1 cellular context compared by ENCODE assay signal in genomic region chr4:122827258-122827887, GRCh38.
TF ChIP-seq lines count a peak whose summit lies in the region.

No MANE protein-coding gene starts in this region.

TF ChIP-seq in HEK293, 187 proteins besides CTCF, POLR2A, EP300 and RAD21 (continued from another document):
- no peak for TF ChIP-seq ZNF311 (tag by site-specific recombination; IDR thresholded peaks at IDR 0.05; ENCODE audit: borderline replicate concordance)
- TF ChIP-seq GLIS2 (tag by site-specific recombination; IDR thresholded peaks at IDR 0.05), result peak; percentile 55
- 0 out of 2 replicates have a peak, but pooled peaks have one; percentile 13 for TF ChIP-seq SP7 (tag by site-specific recombination; IDR thresholded peaks at IDR 0.05)
- peak; percentile 97 for TF ChIP-seq PRDM4 (tag by site-specific recombination; IDR thresholded peaks at IDR 0.05)
- 0 out of 2 replicates have a peak, but pooled peaks have one; percentile 14 for TF ChIP-seq ZNF629 (tag by site-specific recombination; IDR thresholded peaks at IDR 0.05)
- TF ChIP-seq SCRT2 (tag by site-specific recombination; IDR thresholded peaks at IDR 0.05), result peak; percentile 92
- peak; percentile 59 for TF ChIP-seq ZBTB26 (tag by site-specific recombination; optimal IDR thresholded peaks at IDR 0.05)
- no peak for TF ChIP-seq KLF9 (tag by site-specific recombination; IDR thresholded peaks at IDR 0.05; ENCODE audit: low read depth)
- TF ChIP-seq ZNF24 (tag by site-specific recombination; IDR thresholded peaks at IDR 0.05), result 0 out of 2 replicates have a peak, but pooled peaks have one; percentile 21
- TF ChIP-seq ZNF223 (tag by site-specific recombination; IDR thresholded peaks at IDR 0.05), result peak; percentile 71; the same call in 1 of the 2 replicates
- peak; percentile 77 for TF ChIP-seq PRDM1 (tag by site-specific recombination; IDR thresholded peaks at IDR 0.05)
- peak; percentile 84 for TF ChIP-seq ZNF335 (tag by site-specific recombination; conservative IDR thresholded peaks at IDR 0.05)
- TF ChIP-seq ZNF16 (tag by site-specific recombination; IDR thresholded peaks at IDR 0.05; ENCODE audit: low read depth), result no peak
- TF ChIP-seq SCRT1 (tag by site-specific recombination; IDR thresholded peaks at IDR 0.05; ENCODE audit: borderline replicate concordance), result peak; percentile 72
- TF ChIP-seq ZNF529 (tag by site-specific recombination; IDR thresholded peaks at IDR 0.05; ENCODE audit: insufficient replicate concordance), result no peak
- TF ChIP-seq ZBTB48 (tag by site-specific recombination; IDR thresholded peaks at IDR 0.05), result 0 out of 2 replicates have a peak, but pooled peaks have one; percentile 35
- no peak for TF ChIP-seq ZNF155 (tag by site-specific recombination; IDR thresholded peaks at IDR 0.05)
- TF ChIP-seq ZNF501 (tag by site-specific recombination; IDR thresholded peaks at IDR 0.05), result 0 out of 2 replicates have a peak, but pooled peaks have one; percentile 26
- peak; percentile 39 for TF ChIP-seq PATZ1 (tag by site-specific recombination; IDR thresholded peaks at IDR 0.05)
- TF ChIP-seq ZBTB10 (tag by site-specific recombination; IDR thresholded peaks at IDR 0.05), result peak; percentile 78; the same call in 1 of the 2 replicates
- TF ChIP-seq ZBTB11 (tag by site-specific recombination; conservative IDR thresholded peaks at IDR 0.05; ENCODE audit: low read depth), result peak; percentile 40; the same call in 1 of the 2 replicates
